1 cellular context compared by ENCODE assay signal in the genomic region with DNA sequence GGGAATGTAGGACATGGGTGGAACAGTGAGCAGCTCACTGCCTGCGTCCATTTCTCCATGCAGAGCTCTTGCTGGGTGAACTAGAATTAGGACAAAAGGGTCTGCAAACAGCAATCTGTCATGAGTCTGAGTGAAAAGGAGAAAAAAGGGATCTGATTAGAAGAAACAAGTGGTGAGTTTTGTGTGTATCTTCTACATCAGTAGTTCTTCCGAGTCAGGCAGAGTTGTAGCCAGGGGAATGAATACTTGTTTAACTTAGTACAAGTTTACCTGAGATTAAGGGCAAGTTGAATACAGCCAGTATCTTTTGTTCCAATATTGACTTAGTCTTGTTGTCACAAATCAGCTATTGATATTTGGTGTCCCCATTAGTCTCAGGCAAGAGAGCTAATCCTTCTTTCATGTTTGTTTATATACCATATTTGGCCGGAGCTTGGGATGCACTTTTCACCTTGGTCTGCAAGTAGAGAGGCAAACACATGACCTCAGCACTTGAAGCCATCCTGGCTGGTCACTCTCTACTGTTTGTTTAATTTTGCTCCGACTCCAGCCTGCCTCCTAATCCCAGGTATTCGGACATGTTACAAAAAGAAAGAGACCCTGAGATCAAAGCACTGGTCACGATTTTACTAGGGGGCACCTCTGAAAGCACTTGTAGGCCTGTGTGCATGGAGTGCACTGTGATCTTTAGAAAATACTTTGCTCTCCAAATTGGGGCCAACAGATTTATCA.
TF ChIP-seq lines count a peak whose summit lies in the region.

No MANE protein-coding gene starts in this region.

TF ChIP-seq in HepG2, 621 proteins besides CTCF, POLR2A, EP300 and RAD21 (continued from another document and continues in another):
- TF ChIP-seq ZHX1 (CRISPR knock-in tag; IDR thresholded peaks at IDR 0.05; ENCODE audit: low read depth), result peak; percentile 85; the same call in 1 of the 2 replicates
- TF ChIP-seq MXD3 (CRISPR knock-in tag; IDR thresholded peaks at IDR 0.05), result peak; percentile 66; the same call in 1 of the 2 replicates
- TF ChIP-seq, protein P1, sequence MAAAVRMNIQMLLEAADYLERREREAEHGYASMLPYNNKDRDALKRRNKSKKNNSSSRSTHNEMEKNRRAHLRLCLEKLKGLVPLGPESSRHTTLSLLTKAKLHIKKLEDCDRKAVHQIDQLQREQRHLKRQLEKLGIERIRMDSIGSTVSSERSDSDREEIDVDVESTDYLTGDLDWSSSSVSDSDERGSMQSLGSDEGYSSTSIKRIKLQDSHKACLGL (CRISPR knock-in tag; IDR thresholded peaks at IDR 0.05), result no peak
- peak; percentile 99 for TF ChIP-seq ZNF670 (CRISPR knock-in tag; IDR thresholded peaks at IDR 0.05; ENCODE audit: borderline replicate concordance)
- TF ChIP-seq SCMH1 (CRISPR knock-in tag; IDR thresholded peaks at IDR 0.05; ENCODE audit: borderline replicate concordance), result no peak
- peak; percentile 99 for TF ChIP-seq GFI1 (CRISPR knock-in tag; IDR thresholded peaks at IDR 0.05; ENCODE audit: borderline replicate concordance)
- TF ChIP-seq KDM2A (CRISPR knock-in tag; IDR thresholded peaks at IDR 0.05; ENCODE audit: borderline replicate concordance, low read depth), result no peak
- TF ChIP-seq, protein P2, sequence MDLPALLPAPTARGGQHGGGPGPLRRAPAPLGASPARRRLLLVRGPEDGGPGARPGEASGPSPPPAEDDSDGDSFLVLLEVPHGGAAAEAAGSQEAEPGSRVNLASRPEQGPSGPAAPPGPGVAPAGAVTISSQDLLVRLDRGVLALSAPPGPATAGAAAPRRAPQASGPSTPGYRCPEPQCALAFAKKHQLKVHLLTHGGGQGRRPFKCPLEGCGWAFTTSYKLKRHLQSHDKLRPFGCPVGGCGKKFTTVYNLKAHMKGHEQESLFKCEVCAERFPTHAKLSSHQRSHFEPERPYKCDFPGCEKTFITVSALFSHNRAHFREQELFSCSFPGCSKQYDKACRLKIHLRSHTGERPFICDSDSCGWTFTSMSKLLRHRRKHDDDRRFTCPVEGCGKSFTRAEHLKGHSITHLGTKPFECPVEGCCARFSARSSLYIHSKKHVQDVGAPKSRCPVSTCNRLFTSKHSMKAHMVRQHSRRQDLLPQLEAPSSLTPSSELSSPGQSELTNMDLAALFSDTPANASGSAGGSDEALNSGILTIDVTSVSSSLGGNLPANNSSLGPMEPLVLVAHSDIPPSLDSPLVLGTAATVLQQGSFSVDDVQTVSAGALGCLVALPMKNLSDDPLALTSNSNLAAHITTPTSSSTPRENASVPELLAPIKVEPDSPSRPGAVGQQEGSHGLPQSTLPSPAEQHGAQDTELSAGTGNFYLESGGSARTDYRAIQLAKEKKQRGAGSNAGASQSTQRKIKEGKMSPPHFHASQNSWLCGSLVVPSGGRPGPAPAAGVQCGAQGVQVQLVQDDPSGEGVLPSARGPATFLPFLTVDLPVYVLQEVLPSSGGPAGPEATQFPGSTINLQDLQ (CRISPR knock-in tag; IDR thresholded peaks at IDR 0.05), result peak; percentile 65; the same call in 1 of the 2 replicates
- peak; percentile 100 for TF ChIP-seq TBX2 (CRISPR knock-in tag; IDR thresholded peaks at IDR 0.05; ENCODE audit: borderline replicate concordance)
- peak; percentile 98; the same call in 1 of the 2 replicates for TF ChIP-seq ZNF558 (CRISPR knock-in tag; IDR thresholded peaks at IDR 0.05; ENCODE audit: borderline replicate concordance)
- peak; percentile 45 for TF ChIP-seq PHF20 (CRISPR knock-in tag; IDR thresholded peaks at IDR 0.05)
- TF ChIP-seq RBFOX2 (IDR thresholded peaks at IDR 0.05; ENCODE audit: low read depth, low read length), result no peak
- TF ChIP-seq FOSL1 (CRISPR knock-in tag; IDR thresholded peaks at IDR 0.05; ENCODE audit: borderline replicate concordance), result peak; percentile 65; the same call in 1 of the 2 replicates
- TF ChIP-seq ETV5 (CRISPR knock-in tag; IDR thresholded peaks at IDR 0.05; ENCODE audit: borderline replicate concordance), result peak; percentile 91
- peak; percentile 65; the same call in 1 of the 2 replicates for TF ChIP-seq ARID4A (CRISPR knock-in tag; IDR thresholded peaks at IDR 0.05; ENCODE audit: borderline replicate concordance)
- TF ChIP-seq FUBP1 (CRISPR knock-in tag; IDR thresholded peaks at IDR 0.05; ENCODE audit: borderline replicate concordance), result peak; percentile 95; the same call in 1 of the 2 replicates
- TF ChIP-seq HMG20A (CRISPR knock-in tag; IDR thresholded peaks at IDR 0.05; ENCODE audit: borderline replicate concordance), result peak; percentile 100
- TF ChIP-seq, protein P3, sequence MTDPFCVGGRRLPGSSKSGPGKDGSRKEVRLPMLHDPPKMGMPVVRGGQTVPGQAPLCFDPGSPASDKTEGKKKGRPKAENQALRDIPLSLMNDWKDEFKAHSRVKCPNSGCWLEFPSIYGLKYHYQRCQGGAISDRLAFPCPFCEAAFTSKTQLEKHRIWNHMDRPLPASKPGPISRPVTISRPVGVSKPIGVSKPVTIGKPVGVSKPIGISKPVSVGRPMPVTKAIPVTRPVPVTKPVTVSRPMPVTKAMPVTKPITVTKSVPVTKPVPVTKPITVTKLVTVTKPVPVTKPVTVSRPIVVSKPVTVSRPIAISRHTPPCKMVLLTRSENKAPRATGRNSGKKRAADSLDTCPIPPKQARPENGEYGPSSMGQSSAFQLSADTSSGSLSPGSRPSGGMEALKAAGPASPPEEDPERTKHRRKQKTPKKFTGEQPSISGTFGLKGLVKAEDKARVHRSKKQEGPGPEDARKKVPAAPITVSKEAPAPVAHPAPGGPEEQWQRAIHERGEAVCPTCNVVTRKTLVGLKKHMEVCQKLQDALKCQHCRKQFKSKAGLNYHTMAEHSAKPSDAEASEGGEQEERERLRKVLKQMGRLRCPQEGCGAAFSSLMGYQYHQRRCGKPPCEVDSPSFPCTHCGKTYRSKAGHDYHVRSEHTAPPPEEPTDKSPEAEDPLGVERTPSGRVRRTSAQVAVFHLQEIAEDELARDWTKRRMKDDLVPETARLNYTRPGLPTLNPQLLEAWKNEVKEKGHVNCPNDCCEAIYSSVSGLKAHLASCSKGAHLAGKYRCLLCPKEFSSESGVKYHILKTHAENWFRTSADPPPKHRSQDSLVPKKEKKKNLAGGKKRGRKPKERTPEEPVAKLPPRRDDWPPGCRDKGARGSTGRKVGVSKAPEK (CRISPR knock-in tag; IDR thresholded peaks at IDR 0.05; ENCODE audit: borderline replicate concordance), result peak; percentile 100
- no peak for TF ChIP-seq ZNF777 (CRISPR knock-in tag; IDR thresholded peaks at IDR 0.05)
- peak; percentile 99 for TF ChIP-seq RORA (CRISPR knock-in tag; IDR thresholded peaks at IDR 0.05)
- peak; percentile 93 for TF ChIP-seq TEAD3 (CRISPR knock-in tag; optimal IDR thresholded peaks at IDR 0.05; ENCODE audit: borderline replicate concordance)
- TF ChIP-seq ZBTB8A (CRISPR knock-in tag; IDR thresholded peaks at IDR 0.05; ENCODE audit: borderline replicate concordance, low read depth), result no peak
- TF ChIP-seq HOXA5 (CRISPR knock-in tag; IDR thresholded peaks at IDR 0.05), result peak; percentile 92; the same call in 1 of the 2 replicates
- TF ChIP-seq SALL2 (CRISPR knock-in tag; IDR thresholded peaks at IDR 0.05), result no peak; the same call in 1 of the 2 replicates
- TF ChIP-seq KMT2B (CRISPR knock-in tag; IDR thresholded peaks at IDR 0.05), result peak; percentile 70
- no peak for TF ChIP-seq ZSCAN20 (CRISPR knock-in tag; IDR thresholded peaks at IDR 0.05; ENCODE audit: borderline replicate concordance)
- TF ChIP-seq TRIM24 (CRISPR knock-in tag; IDR thresholded peaks at IDR 0.05), result no peak
- TF ChIP-seq, protein P4, sequence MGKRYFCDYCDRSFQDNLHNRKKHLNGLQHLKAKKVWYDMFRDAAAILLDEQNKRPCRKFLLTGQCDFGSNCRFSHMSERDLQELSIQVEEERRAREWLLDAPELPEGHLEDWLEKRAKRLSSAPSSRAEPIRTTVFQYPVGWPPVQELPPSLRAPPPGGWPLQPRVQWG (CRISPR knock-in tag; IDR thresholded peaks at IDR 0.05; ENCODE audit: borderline replicate concordance, low read depth), result no peak
- TF ChIP-seq ZBTB21 (CRISPR knock-in tag; IDR thresholded peaks at IDR 0.05), result peak; percentile 76
- TF ChIP-seq NBN (conservative IDR thresholded peaks at IDR 0.05), result no peak
- peak; percentile 97 for TF ChIP-seq SP140L (CRISPR knock-in tag; IDR thresholded peaks at IDR 0.05; ENCODE audit: borderline replicate concordance)
- no peak for TF ChIP-seq RBM22 (optimal IDR thresholded peaks at IDR 0.05; ENCODE audit: low read length)
- peak; percentile 97 for TF ChIP-seq ZBTB25 (CRISPR knock-in tag; IDR thresholded peaks at IDR 0.05)
- TF ChIP-seq ZIK1 (CRISPR knock-in tag; IDR thresholded peaks at IDR 0.05; ENCODE audit: borderline replicate concordance, low read depth), result peak; percentile 86; the same call in 1 of the 2 replicates
- TF ChIP-seq MYC (CRISPR knock-in tag; IDR thresholded peaks at IDR 0.05; ENCODE audit: borderline replicate concordance), result no peak
- TF ChIP-seq ZNF367 (CRISPR knock-in tag; IDR thresholded peaks at IDR 0.05; ENCODE audit: borderline replicate concordance), result no peak
- peak; percentile 90; the same call in 1 of the 2 replicates for TF ChIP-seq PRMT3 (CRISPR knock-in tag; IDR thresholded peaks at IDR 0.05; ENCODE audit: borderline replicate concordance, low read depth)
